Comparison of ENCODE assay signal across 21 cellular contexts in genomic region chr4:6626066-6626465, GRCh38. TPM values are rescaled to one million over a fixed set of nuclear protein-coding genes. Genes with fewer than 3 reads are reported as not detected.
DNase-seq lines count a peak whose midpoint lies in the region; ATAC-seq and TF ChIP-seq lines count a peak whose summit lies in the region.
"Had no signal": no experiment of that assay in that cellular context is flagged by ENCODE, and none has a peak within 500 bp of the region (broad histone marks: within the 10 kb centered on the region; RNA-seq: fewer than 3 reads in every experiment).

No MANE protein-coding gene starts in this region.

- H3K27me3 ChIP-seq in GM23338 (ENCODE audit: insufficient read depth), result no peaks in the 10 kb centered on the region
- H3K27me3 ChIP-seq in trophoblast cell (ENCODE audit: insufficient read depth, low read length), result no peaks in the 10 kb centered on the region
- H3K27me3 ChIP-seq: BE2C; BLaER1 treated with 17β-estradiol and CSF1 and Interleukin-3, amounts not matched to agents 10 nM and 100 nM had no signal

- H4K12ac ChIP-seq in trophoblast cell (ENCODE audit: low read depth, low read length), result no peak overlapping the region

- no peak overlapping the region for H3K27ac ChIP-seq in GM23338 (ENCODE audit: low read depth)
- no peak overlapping the region for H3K27ac ChIP-seq in trophoblast cell (ENCODE audit: low read depth, low read length)
- H3K27ac ChIP-seq: A549; BLaER1 treated with 17β-estradiol and CSF1 and Interleukin-3, amounts not matched to agents 10 nM and 100 nM had no signal

- H3K23ac ChIP-seq in trophoblast cell (ENCODE audit: low read length), result no peak overlapping the region

- no peaks in the 10 kb centered on the region for H3K27me3 Mint-ChIP-seq in activated naive CD4-positive, alpha-beta T cell treated with anti-CD3 and anti-CD28 coated beads, Interleukin-2, amount 50 U/mL, for 24 hours
- H3K27me3 Mint-ChIP-seq in GM23338 (ENCODE audit: insufficient read depth, low read depth, poor library complexity), result peaks cover 9% of the 10 kb centered on the region
- H3K27me3 Mint-ChIP-seq: CD4-positive, alpha-beta memory T cell had no signal

- no peaks in the 10 kb centered on the region for H3K9me3 Mint-ChIP-seq in activated naive CD4-positive, alpha-beta T cell treated with anti-CD3 and anti-CD28 coated beads, Interleukin-2, amount 50 U/mL, for 24 hours
- no peaks in the 10 kb centered on the region for H3K9me3 Mint-ChIP-seq in GM23338

- H4K20me1 ChIP-seq in GM23338 (replicated peaks; ENCODE audit: insufficient read depth), result no peaks in the 10 kb centered on the region
- H4K20me1 ChIP-seq: BLaER1 treated with 17β-estradiol and CSF1 and Interleukin-3, amounts not matched to agents 10 nM and 100 nM had no signal

- H4K91ac ChIP-seq in trophoblast cell (ENCODE audit: low read depth, low read length), result no peak overlapping the region

- WGBS in trophoblast cell (ENCODE audit: extremely low coverage, insufficient coverage, insufficient read length), result no CpG with 5 or more reads among the region's 11 CpGs

- H3K4me3 ChIP-seq in GM23338, result no peak overlapping the region
- H3K4me3 ChIP-seq in trophoblast cell (ENCODE audit: low read depth, low read length), result no peak overlapping the region
- H3K4me3 ChIP-seq: A549; BLaER1 treated with 17β-estradiol and CSF1 and Interleukin-3, amounts not matched to agents 10 nM and 100 nM had no signal

- TF ChIP-seq CTCF in GM23338 (conservative IDR thresholded peaks at IDR 0.05; ENCODE audit: low read depth in 2 of 2), result no peak

- no peak overlapping the region for H3K4me2 ChIP-seq in GM23338
- H3K4me2 ChIP-seq in trophoblast cell (ENCODE audit: low read length), result no peak overlapping the region
- H3K4me2 ChIP-seq: A549; BLaER1 treated with 17β-estradiol and CSF1 and Interleukin-3, amounts not matched to agents 10 nM and 100 nM had no signal

- H2AFZ ChIP-seq in GM23338 (0 out of 2 replicates have a peak overlapping the region, but pooled peaks have one; percentile 28), trophoblast cell (ENCODE audit: insufficient read depth, low read length, poor library complexity) (no peak overlapping the region)

- H3K79me2 ChIP-seq in GM23338 (replicated peaks; ENCODE audit: insufficient read depth), result no peaks in the 10 kb centered on the region
- H3K79me2 ChIP-seq in trophoblast cell (ENCODE audit: control insufficient read depth, insufficient read depth, low read length, poor library complexity), result no peaks in the 10 kb centered on the region

- DNase-seq in activated naive CD4-positive, alpha-beta T cell treated with anti-CD3 and anti-CD28 coated beads, Interleukin-2, amount 50 U/mL, for 16 hours, result no peak
- DNase-seq in GM23338 (ENCODE audit: low spot score), result no peak
- peak; percentile 19 to 50 for DNase-seq in trophoblast cell
- no peak for DNase-seq in HuH-7.5 (ENCODE audit: low spot score)
- DNase-seq in NCI-H1092 treated with DMSO at 0.1 percent for 48 hours (lab: John Stamatoyannopoulos, UW), result no peak
- DNase-seq: 8988T; ACHN; AML-193; BE2C; Calu3; CD4-positive, alpha-beta memory T cell; COR-L47; DMS53; DMS79 treated with DMSO at 0.1 percent for 48 hours; GF-D8; GOT3; HCEC 1CT had no signal

- H2BK12ac ChIP-seq in trophoblast cell (ENCODE audit: low read length), result no peak overlapping the region

- H3K36me3 ChIP-seq in GM23338 (ENCODE audit: insufficient read depth) (no peaks in the 10 kb centered on the region), trophoblast cell (ENCODE audit: control insufficient read depth in 1 of 2, insufficient read depth in 2 of 2, low read length in 2 of 2) (peaks cover 0 to under 1% of the 10 kb centered on the region in 2 experiments)
- H3K36me3 ChIP-seq: BE2C had no signal

- no peaks in the 10 kb centered on the region for H3K4me1 Mint-ChIP-seq in activated naive CD4-positive, alpha-beta T cell treated with anti-CD3 and anti-CD28 coated beads, Interleukin-2, amount 50 U/mL, for 24 hours
- peaks cover 4% of the 10 kb centered on the region; the same call in 2 of the 3 replicates for H3K4me1 Mint-ChIP-seq in GM23338

- H3K9me2 ChIP-seq in GM23338 (ENCODE audit: insufficient read depth), result no peaks in the 10 kb centered on the region

- H2AK5ac ChIP-seq in trophoblast cell (ENCODE audit: low read length), result no peak overlapping the region

- H3K9ac ChIP-seq in trophoblast cell (ENCODE audit: low read length), result no peak overlapping the region
- H3K9ac ChIP-seq: BLaER1 treated with 17β-estradiol and CSF1 and Interleukin-3, amounts not matched to agents 10 nM and 100 nM had no signal

- no peak overlapping the region for H3K4me3 Mint-ChIP-seq in activated naive CD4-positive, alpha-beta T cell treated with anti-CD3 and anti-CD28 coated beads, Interleukin-2, amount 50 U/mL, for 24 hours
- no peak overlapping the region; the same call in 2 of the 3 replicates for H3K4me3 Mint-ChIP-seq in GM23338
- H3K4me3 Mint-ChIP-seq: CD4-positive, alpha-beta memory T cell had no signal

- no peak for ATAC-seq in GM23338
- ATAC-seq in HG03432 (IDR thresholded peaks at IDR 0.05; ENCODE audit: unreplicated experiment), result no peak
- ATAC-seq: A549 had no signal

- no peak overlapping the region for H3K14ac ChIP-seq in trophoblast cell (ENCODE audit: low read length)

- H3K27ac Mint-ChIP-seq in activated naive CD4-positive, alpha-beta T cell treated with anti-CD3 and anti-CD28 coated beads, Interleukin-2, amount 50 U/mL, for 24 hours, result peak overlapping the region; percentile 23
- H3K27ac Mint-ChIP-seq in GM23338, result no peak overlapping the region
- H3K27ac Mint-ChIP-seq: CD4-positive, alpha-beta memory T cell had no signal

- no peak overlapping the region for H2BK120ac ChIP-seq in trophoblast cell (ENCODE audit: insufficient read depth, low read length, poor library complexity)

- no peak overlapping the region for H3K18ac ChIP-seq in trophoblast cell (ENCODE audit: low read length)

- no peaks in the 10 kb centered on the region for H3K4me1 ChIP-seq in GM23338 (ENCODE audit: insufficient read depth)
- H3K4me1 ChIP-seq in trophoblast cell (ENCODE audit: control insufficient read depth in 1 of 2, insufficient read depth in 2 of 2, low read length in 2 of 2), result peaks cover 8% of the 10 kb centered on the region in 2 experiments
- H3K4me1 ChIP-seq: A549, BE2C had no signal

- H2BK5ac ChIP-seq in trophoblast cell (ENCODE audit: low read depth, low read length, poor library complexity), result no peak overlapping the region

- H3K4ac ChIP-seq in trophoblast cell (ENCODE audit: low read depth, low read length), result no peak overlapping the region

- no peaks in the 10 kb centered on the region for H3K9me3 ChIP-seq in trophoblast cell (ENCODE audit: insufficient read depth, low read depth, low read length)
- H3K9me3 ChIP-seq: A549, BE2C had no signal

- peaks cover 5% of the 10 kb centered on the region for H3K36me3 Mint-ChIP-seq in activated naive CD4-positive, alpha-beta T cell treated with anti-CD3 and anti-CD28 coated beads, Interleukin-2, amount 50 U/mL, for 24 hours
- H3K36me3 Mint-ChIP-seq in GM23338 (ENCODE audit: low read depth), result no peaks in the 10 kb centered on the region

- H3K79me1 ChIP-seq in trophoblast cell (ENCODE audit: low read length), result no peaks in the 10 kb centered on the region

- no peaks in the 10 kb centered on the region for H3F3A ChIP-seq in GM23338 (replicated peaks; ENCODE audit: low read depth)

- no peak overlapping the region for H4K8ac ChIP-seq in trophoblast cell (ENCODE audit: low read depth, low read length)

TF ChIP-seq in GM23338, 12 proteins besides CTCF, POLR2A, EP300 and RAD21:
- TF ChIP-seq ZNF114 (CRISPR knock-in tag; IDR thresholded peaks at IDR 0.05) (no peak), STAT1 (IDR thresholded peaks at IDR 0.05; ENCODE audit: unreplicated experiment) (no peak)
TF ChIP-seq in GM23338: peak in this region for 0.

RNA-seq across cellular contexts. Expression of gene MRFAP1, which starts 14.4 kb away (rescaled TPM):
- total RNA-seq in GM23338 (2014; rRNA removed; shearing (Covaris generic)), result 154 and 168 TPM in 2 replicates
- polyA plus RNA-seq in GM23338 (2016; fragmentation: Nextera tagmentation; extraction: Ambion mirVana), result 272 and 288 TPM in 2 replicates
- polyA plus RNA-seq in trophoblast cell (2013), result 197 and 208 TPM in 2 replicates

RNA-seq across cellular contexts. Expression of gene MAN2B2, which starts 51.1 kb away (rescaled TPM):
- 6.9 and 7.1 TPM in 2 replicates for total RNA-seq in GM23338 (2014; rRNA removed; shearing (Covaris generic))
- 1.6 and 2.1 TPM in 2 replicates for polyA plus RNA-seq in GM23338 (2016; fragmentation: Nextera tagmentation; extraction: Ambion mirVana)
- polyA plus RNA-seq in trophoblast cell (2013), result 14.5 and 15.1 TPM in 2 replicates

Comparison
In these comparisons a context has a peak if more than half of its experiments do, and no peak if none do; other contexts are left out.
1. DNase-seq: peak in trophoblast cell (2 of 2); none in activated naive CD4-positive, alpha-beta T cell treated with anti-CD3 and anti-CD28 coated beads, Interleukin-2, amount 50 U/mL, for 16 hours (single experiment), GM23338 (single experiment), HuH-7.5 (single experiment) and NCI-H1092 treated with DMSO at 0.1 percent for 48 hours (single experiment).